28 cellular contexts compared by ENCODE assay signal in the genomic region with DNA sequence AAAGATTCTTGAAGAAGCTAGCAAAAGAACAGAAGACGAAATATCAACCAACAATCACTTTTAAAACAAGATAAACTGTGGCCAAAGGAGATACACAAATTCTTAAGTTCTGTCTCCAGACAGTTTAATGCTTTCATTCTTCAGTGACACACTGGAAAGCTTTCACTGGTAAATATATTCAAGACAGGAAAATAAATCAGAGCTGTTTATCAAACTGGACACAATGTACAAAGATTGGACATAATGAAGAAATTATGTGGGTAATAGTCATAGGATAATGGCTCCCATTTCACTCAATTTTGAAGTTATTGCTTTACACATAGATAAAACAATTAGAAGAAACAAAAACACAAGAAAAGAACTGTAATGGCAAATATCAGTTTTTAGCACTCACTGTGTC. TPM values are rescaled to one million over a fixed set of nuclear protein-coding genes. Genes with fewer than 3 reads are reported as not detected.
"Had no signal": no experiment of that assay in that cellular context is flagged by ENCODE, and none has a peak within 500 bp of the region (broad histone marks: within the 10 kb centered on the region; RNA-seq: fewer than 3 reads in every experiment).

No MANE protein-coding gene starts in this region.

- H3K27me3 Mint-ChIP-seq: naive B cell; progenitor cell of endocrine pancreas; stimulated activated memory B cell treated with anti-CD40 and anti-IgM and Interleukin-4, amounts not matched to agents 10 μg/mL and 1 μg/mL and 100 μg/mL, for 72 hours; stimulated activated naive CD8-positive, alpha-beta T cell treated with anti-CD3 and anti-CD28 coated beads, Interleukin-15, amount 100 ng/mL, for 72 hours had no signal

- H3K9me3 Mint-ChIP-seq: neural progenitor cell had no signal

- H3K27me3 ChIP-seq: hepatocyte, left lung, neural progenitor cell, neutrophil, right atrium auricular region, right lobe of liver, tibial nerve, vagina had no signal

- DNase-seq: kidney glomerular epithelial cell; left cardiac atrium; left lung; lower lobe of right lung; mammary epithelial cell; mesenchymal stem cell; naive B cell; natural killer cell; nephron progenitor cell; occipital lobe; right lobe of liver; stimulated activated CD4-positive, alpha-beta T cell treated with anti-CD3 and anti-CD28 coated beads, Interleukin-1b, Interleukin-23, amount 100 ng/mL, for 48 hours; stimulated activated CD4-positive, alpha-beta T cell treated with anti-CD3 and anti-CD28 coated beads, Interleukin-2, amount 100 ng/mL, for 48 hours; stimulated activated CD4-positive, alpha-beta T cell treated with anti-CD3 and anti-CD28 coated beads, Interleukin-4, amount 100 ng/mL, for 4 hours; stimulated activated CD8-positive, alpha-beta memory T cell treated with anti-CD3 and anti-CD28 coated beads, Interleukin-4, amount 100 ng/mL, for 48 hours; stimulated activated naive CD4-positive, alpha-beta T cell treated with Interleukin-2 at 50 U/mL for 16 hours; stimulated activated naive CD8-positive, alpha-beta T cell treated with anti-CD3 and anti-CD28 coated beads, Interleukin-15, amount 100 ng/mL, for 72 hours; substantia nigra had no signal

- H3K9me3 ChIP-seq: lower lobe of right lung, neutrophil, right lobe of liver, tibial nerve, vagina had no signal

- H3K27ac Mint-ChIP-seq: naive B cell; natural killer cell; nephron progenitor cell; neural progenitor cell; progenitor cell of endocrine pancreas; stimulated activated memory B cell treated with anti-CD40 and anti-IgM and Interleukin-4, amounts not matched to agents 10 μg/mL and 1 μg/mL and 100 μg/mL, for 72 hours; stimulated activated naive CD8-positive, alpha-beta T cell treated with anti-CD3 and anti-CD28 coated beads, Interleukin-15, amount 100 ng/mL, for 72 hours; type B pancreatic cell had no signal

- H3K36me3 Mint-ChIP-seq: naive B cell; natural killer cell; neural progenitor cell; stimulated activated memory B cell treated with anti-CD40 and anti-IgM and Interleukin-4, amounts not matched to agents 10 μg/mL and 1 μg/mL and 100 μg/mL, for 72 hours; type B pancreatic cell had no signal

- H3K27ac ChIP-seq: hepatocyte, left lung, lower lobe of right lung, neural progenitor cell, neutrophil, right atrium auricular region, right lobe of liver, tibial nerve, vagina had no signal

- H3K4me1 Mint-ChIP-seq: naive B cell; natural killer cell; nephron progenitor cell; stimulated activated memory B cell treated with anti-CD40 and anti-IgM and Interleukin-4, amounts not matched to agents 10 μg/mL and 1 μg/mL and 100 μg/mL, for 72 hours; stimulated activated naive CD8-positive, alpha-beta T cell treated with anti-CD3 and anti-CD28 coated beads, Interleukin-15, amount 100 ng/mL, for 72 hours had no signal

- ATAC-seq: left cardiac atrium; left lung; lower lobe of right lung; natural killer cell; right lobe of liver; stimulated activated memory B cell treated with anti-CD40 and anti-IgM and Interleukin-4, amounts not matched to agents 10 μg/mL and 1 μg/mL and 100 μg/mL, for 72 hours; stimulated activated naive CD8-positive, alpha-beta T cell treated with anti-CD3 and anti-CD28 coated beads, Interleukin-15, amount 100 ng/mL, for 72 hours had no signal

- H3K4me3 Mint-ChIP-seq: naive B cell; natural killer cell; nephron progenitor cell; neural progenitor cell; stimulated activated memory B cell treated with anti-CD40 and anti-IgM and Interleukin-4, amounts not matched to agents 10 μg/mL and 1 μg/mL and 100 μg/mL, for 72 hours; stimulated activated naive CD8-positive, alpha-beta T cell treated with anti-CD3 and anti-CD28 coated beads, Interleukin-15, amount 100 ng/mL, for 72 hours; type B pancreatic cell had no signal

RNA-seq across cellular contexts. Expression of a gene that starts 38.4 kb away (rescaled TPM):
- total RNA-seq: mononuclear cell, natural killer cell had no signal
